15 cellular contexts compared by ENCODE assay signal in the genomic region with DNA sequence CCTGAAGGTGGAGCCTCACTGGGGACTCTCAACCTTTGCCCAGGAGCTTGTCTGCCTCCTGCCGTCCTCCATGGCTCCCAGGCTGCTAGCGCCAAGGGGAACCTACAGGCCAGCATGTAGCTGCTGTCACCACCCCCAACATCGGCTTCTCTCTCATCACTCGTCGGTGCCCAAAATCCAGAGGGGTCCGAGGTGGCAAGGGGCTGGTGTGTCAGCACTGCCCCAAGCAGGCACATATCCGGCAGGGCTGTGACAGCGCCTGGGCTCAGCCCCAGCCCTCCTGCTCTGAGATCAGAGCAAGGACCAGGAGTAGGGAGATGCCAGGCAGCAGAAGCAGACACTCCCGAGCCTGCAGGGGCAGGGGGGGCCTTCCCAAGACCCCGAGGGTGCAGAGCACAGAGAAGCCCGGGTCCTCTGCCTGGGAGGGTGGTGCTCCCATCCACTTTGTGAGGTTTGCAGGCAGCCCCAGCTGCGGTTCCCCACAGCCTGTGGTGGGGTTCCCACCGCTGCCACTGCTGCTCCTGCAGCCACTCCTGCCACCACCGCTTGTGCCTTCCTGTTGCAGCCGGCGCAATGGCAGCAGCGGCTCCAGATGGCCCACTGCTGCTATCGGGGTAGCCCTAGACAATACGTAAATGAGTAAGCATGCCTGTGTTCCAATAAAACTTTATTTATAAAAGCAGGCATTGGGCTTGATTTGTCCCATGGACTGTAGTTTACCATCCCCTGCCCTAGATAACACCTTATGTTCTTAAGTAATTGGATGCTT.
DNase-seq lines count a peak whose midpoint lies in the region; ATAC-seq and TF ChIP-seq lines count a peak whose summit lies in the region.
"Had no signal": no experiment of that assay in that cellular context is flagged by ENCODE, and none has a peak within 500 bp of the region (broad histone marks: within the 10 kb centered on the region; RNA-seq: fewer than 3 reads in every experiment).

No MANE protein-coding gene starts in this region.

- H3K36me3 ChIP-seq in esophagus squamous epithelium: no peaks in the 10 kb centered on the region
- H3K36me3 ChIP-seq: BE2C had no signal

- no peak for TF ChIP-seq POLR2A in esophagus squamous epithelium (IDR thresholded peaks at IDR 0.05)

- H3K27ac Mint-ChIP-seq in activated naive CD4-positive, alpha-beta T cell treated with anti-CD3 and anti-CD28 coated beads, Interleukin-2, amount 50 U/mL, for 72 hours: no peak overlapping the region
- H3K27ac Mint-ChIP-seq: CD8-positive, alpha-beta T cell had no signal

- no peak for TF ChIP-seq CTCF in esophagus squamous epithelium (IDR thresholded peaks at IDR 0.05)

- peaks cover 0 to 5% of the 10 kb centered on the region in 2 donors for H3K36me3 Mint-ChIP-seq in activated naive CD4-positive, alpha-beta T cell treated with anti-CD3 and anti-CD28 coated beads, Interleukin-2, amount 50 U/mL, for 72 hours
- H3K36me3 Mint-ChIP-seq: CD8-positive, alpha-beta T cell had no signal

- H3K4me3 ChIP-seq in Jurkat, Clone E6-1 (ENCODE audit: low read length): no peak overlapping the region
- H3K4me3 ChIP-seq in esophagus squamous epithelium: no peak overlapping the region
- H3K4me3 ChIP-seq: A549 had no signal

- peaks cover 0 to 5% (median 0%) of the 10 kb centered on the region in 3 donors for H3K4me1 ChIP-seq in esophagus squamous epithelium
- H3K4me1 ChIP-seq: A549, BE2C had no signal

- ATAC-seq in sciatic nerve: peak; percentile 15
- no peak for ATAC-seq in activated naive CD4-positive, alpha-beta T cell treated with anti-CD3 and anti-CD28 coated beads, Interleukin-2, amount 50 U/mL, for 72 hours
- ATAC-seq: CD8-positive, alpha-beta T cell; HCT116 had no signal

- no peak overlapping the region for H3K27ac ChIP-seq in esophagus squamous epithelium
- H3K27ac ChIP-seq: A549, C4-2B had no signal

- DNase-seq in Jurkat, Clone E6-1 (ENCODE audit: low read depth, low spot score): peak; percentile 28
- peak; percentile 37 for DNase-seq in ecto neural progenitor cell (ENCODE audit: low spot score)
- no peak for DNase-seq in sciatic nerve (ENCODE audit: low spot score)
- DNase-seq in activated naive CD4-positive, alpha-beta T cell treated with anti-CD3 and anti-CD28 coated beads, Interleukin-2, amount 50 U/mL, for 72 hours (ENCODE audit: low spot score in 2 of 2): no peak
- DNase-seq in activated gamma-delta T cell treated with Interleukin-2 at 50 U/mL for 16 hours: no peak
- no peak for DNase-seq in hepatic stellate cell (ENCODE audit: low spot score)
- no peak for DNase-seq in esophagus squamous epithelium (lab: John Stamatoyannopoulos, UW)
- DNase-seq: BE2C; CD8-positive, alpha-beta T cell; COR-L47; DND-41; GDM1 had no signal

- intact Hi-C loops in sciatic nerve (cut with DNase I): no loop called here
- intact Hi-C loops in esophagus squamous epithelium (cut with DNase I): no loop called here

- peaks cover 4 to 8% of the 10 kb centered on the region in 2 donors for H3K9me3 Mint-ChIP-seq in activated naive CD4-positive, alpha-beta T cell treated with anti-CD3 and anti-CD28 coated beads, Interleukin-2, amount 50 U/mL, for 72 hours
- H3K9me3 Mint-ChIP-seq: CD8-positive, alpha-beta T cell had no signal

- H3K9me3 ChIP-seq in esophagus squamous epithelium: no peaks in the 10 kb centered on the region
- H3K9me3 ChIP-seq: A549, BE2C had no signal

- WGBS in esophagus squamous epithelium, 2 donors: 87 to 94% methylated on average over 7 to 10 of the region's 19 CpGs

- H3K27me3 ChIP-seq in esophagus squamous epithelium: no peaks in the 10 kb centered on the region
- H3K27me3 ChIP-seq: BE2C had no signal

Comparison
In these comparisons a context has a peak if more than half of its experiments do, and no peak if none do; other contexts are left out.
1. DNase-seq: peak in Jurkat, Clone E6-1 (single experiment) and ecto neural progenitor cell (single experiment); none in sciatic nerve (single experiment), activated naive CD4-positive, alpha-beta T cell treated with anti-CD3 and anti-CD28 coated beads, Interleukin-2, amount 50 U/mL, for 72 hours (0 of 2), activated gamma-delta T cell treated with Interleukin-2 at 50 U/mL for 16 hours (single experiment), hepatic stellate cell (single experiment) and esophagus squamous epithelium (single experiment).